8 cellular contexts compared by ENCODE assay signal in the genomic region with DNA sequence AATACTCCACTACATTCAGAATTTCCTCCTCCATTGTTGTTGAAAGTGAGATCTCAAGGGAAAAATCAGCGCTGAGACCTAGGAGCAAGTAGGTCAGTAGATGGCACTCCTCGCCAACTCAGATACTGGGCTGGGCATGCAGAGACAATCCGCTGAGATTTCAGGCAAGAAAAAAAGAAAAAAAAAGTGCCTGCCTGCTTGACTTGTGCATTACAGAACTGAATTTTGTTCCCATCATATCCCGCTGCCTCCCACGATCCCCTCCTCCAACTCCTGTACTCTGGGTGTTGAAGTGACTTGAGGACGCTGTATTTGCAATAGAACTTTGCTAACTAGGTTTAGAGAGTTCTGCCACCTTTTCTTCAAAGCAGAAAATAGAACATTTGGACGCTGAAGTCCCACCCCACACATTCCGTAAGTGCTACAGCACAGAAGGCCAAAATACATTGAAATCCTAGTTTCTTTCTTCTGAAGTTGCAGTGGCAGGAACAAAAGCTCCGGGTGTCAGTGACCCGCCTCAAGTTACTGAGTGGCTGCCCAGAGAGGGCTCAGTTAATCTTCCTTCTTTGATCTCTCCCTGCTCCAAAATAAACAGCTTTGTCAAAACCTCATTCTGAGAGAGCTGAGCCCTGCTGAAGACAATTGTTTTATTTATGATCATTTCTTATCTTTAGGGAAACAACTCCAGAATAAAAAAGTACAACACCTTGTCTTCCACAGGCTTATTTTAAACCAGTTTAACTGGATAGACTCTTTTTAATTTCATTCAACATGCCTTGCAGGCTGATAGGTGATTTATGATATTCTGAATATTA.
DNase-seq lines count a peak whose midpoint lies in the region; ATAC-seq and FAIRE-seq lines count a peak whose summit lies in the region.

No MANE protein-coding gene starts in this region.

- DNase-seq in CD1c-positive myeloid dendritic cell (ENCODE audit: extremely low spot score) (peak; percentile 21), M059J (ENCODE audit: low read depth) (peak; percentile 74), T follicular helper cell (ENCODE audit: low read depth) (peak; percentile 20), brain pericyte (ENCODE audit: low read depth, low spot score) (peak; percentile 63), small intestine (peak; percentile 69)

- H3K27me3 ChIP-seq in iPS-18a (ENCODE audit: control insufficient read depth, insufficient read depth, low read length) (no peaks in the 10 kb centered on the region), small intestine (ENCODE audit: control insufficient read depth in 2 of 2, insufficient read depth in 2 of 2, low read length in 2 of 2) (no peaks in the 10 kb centered on the region)

- H3K9me3 ChIP-seq in iPS-18a (ENCODE audit: control insufficient read depth, low read depth, low read length) (no peaks in the 10 kb centered on the region), small intestine (ENCODE audit: control insufficient read depth, low read depth) (no peaks in the 10 kb centered on the region)

- WGBS in small intestine, 3 donors, result 11 to 28% (median 24%) methylated on average over 10 of the region's 10 CpGs

- H3K4me3 ChIP-seq in iPS-18a (ENCODE audit: low read length) (peak overlapping the region; percentile 39), small intestine (ENCODE audit: low read depth in 1 of 2, low read length in 2 of 2) (no peak overlapping the region)

- peak overlapping the region; percentile 4 for H3K9ac ChIP-seq in iPS-18a (ENCODE audit: low read length)

- H3K36me3 ChIP-seq in iPS-18a (ENCODE audit: control insufficient read depth, low read depth, low read length) (no peaks in the 10 kb centered on the region), small intestine (ENCODE audit: control insufficient read depth in 2 of 2, insufficient read depth in 2 of 2, low read length in 2 of 2) (peaks cover 0 to 1% of the 10 kb centered on the region in 2 donors)

- H3K27ac ChIP-seq in iPS-18a (ENCODE audit: low read length) (no peak overlapping the region), small intestine (ENCODE audit: low read depth in 1 of 2, low read length in 1 of 2) (no peak overlapping the region)

- FAIRE-seq in small intestine (lab: Jason Lieb, UNC), result no peak

- H3K4me1 ChIP-seq in iPS-18a (ENCODE audit: control insufficient read depth, low read depth, low read length), result peaks cover 18% of the 10 kb centered on the region
- no peaks in the 10 kb centered on the region for H3K4me1 ChIP-seq in small intestine (ENCODE audit: control insufficient read depth in 2 of 2, insufficient read depth in 1 of 2, low read depth in 1 of 2, low read length in 1 of 2)

- peak; percentile 49 for ATAC-seq in GM19438 (IDR thresholded peaks at IDR 0.05; ENCODE audit: low read depth, unreplicated experiment)
- no peak for ATAC-seq in HG03442 (IDR thresholded peaks at IDR 0.05; ENCODE audit: unreplicated experiment)

Comparison
In these comparisons a context has a peak if more than half of its experiments do, and no peak if none do; other contexts are left out.
1. DNase-seq: peak in every context shown above with its lines; median percentile 74 in M059J; 69 in small intestine; 63 in brain pericyte; 21 in CD1c-positive myeloid dendritic cell; 20 in T follicular helper cell.